8 cellular contexts compared by ENCODE assay signal in the genomic region with DNA sequence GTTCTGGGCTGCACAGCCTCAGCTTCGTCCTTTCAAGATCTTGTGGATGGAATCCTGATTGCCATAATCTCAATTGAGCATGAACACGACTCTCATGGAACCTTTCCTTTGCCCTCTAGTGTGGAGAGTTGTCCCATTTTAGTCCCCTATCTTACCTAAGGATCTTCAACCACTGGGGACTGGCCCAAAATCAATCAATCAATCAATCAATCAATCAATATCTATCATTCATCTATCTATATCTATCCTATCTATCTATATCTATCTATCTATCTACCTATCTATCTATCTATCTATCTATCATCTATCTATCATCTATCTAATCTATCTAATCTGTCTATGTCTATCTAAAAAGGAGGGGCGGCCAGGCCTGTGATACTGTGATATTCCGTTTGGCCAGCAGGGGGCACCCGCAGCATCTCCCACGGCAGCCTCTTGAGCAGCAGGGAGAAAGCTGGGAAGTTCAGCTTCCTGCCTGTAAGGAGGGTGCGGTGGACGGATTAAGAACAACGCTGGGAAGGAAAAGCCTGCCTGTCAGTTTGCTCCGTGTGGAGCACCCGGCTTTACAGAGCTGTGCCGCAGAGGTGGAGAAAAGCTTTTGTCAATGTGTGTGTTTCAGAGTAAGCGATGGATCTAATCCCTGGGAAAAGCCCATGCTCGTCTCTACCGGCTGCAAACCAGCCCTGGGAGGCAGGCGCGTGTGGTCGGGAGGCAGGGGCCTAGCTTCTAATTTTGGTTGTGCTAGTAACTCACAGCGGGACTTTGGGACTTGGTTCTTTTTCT.
DNase-seq lines count a peak whose midpoint lies in the region; ATAC-seq and TF ChIP-seq lines count a peak whose summit lies in the region.

No MANE protein-coding gene starts in this region.

- H3K36me3 Mint-ChIP-seq in activated CD8-positive, alpha-beta T cell treated with anti-CD3 and anti-CD28 coated beads, Interleukin-2, amount 10 ng/mL, durations not matched to agents 7 days and 5 days (ENCODE audit: low read depth): no peaks in the 10 kb centered on the region

- POLR2A ChIA-PET in activated CD8-positive, alpha-beta T cell treated with anti-CD3 and anti-CD28 coated beads, Interleukin-2, amount 10 ng/mL, durations not matched to agents 7 days and 5 days (lab: Charles Lee): no interaction called here

- no peaks in the 10 kb centered on the region for H3K27me3 ChIP-seq in effector memory CD4-positive, alpha-beta T cell (replicated peaks; ENCODE audit: control insufficient read depth, insufficient read depth, low read length, poor library complexity, severe bottlenecking)
- H3K27me3 ChIP-seq in lung (ENCODE audit: control insufficient read depth, insufficient read depth): no peaks in the 10 kb centered on the region

- no peak overlapping the region for H3K4me3 Mint-ChIP-seq in activated CD8-positive, alpha-beta T cell treated with anti-CD3 and anti-CD28 coated beads, Interleukin-2, amount 10 ng/mL, durations not matched to agents 7 days and 5 days

- CTCF ChIA-PET in activated CD8-positive, alpha-beta T cell treated with anti-CD3 and anti-CD28 coated beads, Interleukin-2, amount 10 ng/mL, durations not matched to agents 7 days and 5 days (lab: Charles Lee): interaction anchor here (0.7 to 3.3 kb wide), 30 partner anchors 9 to 352 kb away, joined by 3 to 16 read pairs (median 4); no protein-coding TSS in a partner anchor

- H3K9me3 ChIP-seq in effector memory CD4-positive, alpha-beta T cell (ENCODE audit: control insufficient read depth, low read length): no peaks in the 10 kb centered on the region
- H3K9me3 ChIP-seq in lung (ENCODE audit: control insufficient read depth in 2 of 2, insufficient read depth in 1 of 2, low read length in 1 of 2): peaks cover 0 to 5% of the 10 kb centered on the region in 2 donors

- peak; percentile 81 for TF ChIP-seq CTCF in lung (IDR thresholded peaks at IDR 0.05; ENCODE audit: control extremely low read depth, extremely low read depth)

- no peak overlapping the region for H3K27ac ChIP-seq in effector memory CD4-positive, alpha-beta T cell (ENCODE audit: insufficient read depth, low read length, poor library complexity, severe bottlenecking)
- H3K27ac ChIP-seq in lung (ENCODE audit: low read depth in 1 of 2, low read length in 1 of 2): peak overlapping the region in 1 of 2 donors; percentile 14

- peaks cover 2% of the 10 kb centered on the region for H3K27me3 Mint-ChIP-seq in activated CD8-positive, alpha-beta T cell treated with anti-CD3 and anti-CD28 coated beads, Interleukin-2, amount 10 ng/mL, durations not matched to agents 7 days and 5 days (ENCODE audit: low read depth)

- H3K27ac Mint-ChIP-seq in activated CD8-positive, alpha-beta T cell treated with anti-CD3 and anti-CD28 coated beads, Interleukin-2, amount 10 ng/mL, durations not matched to agents 7 days and 5 days: no peak overlapping the region

- ATAC-seq in GM18858 (IDR thresholded peaks at IDR 0.05; ENCODE audit: unreplicated experiment): peak; percentile 73
- ATAC-seq in HG03108 (IDR thresholded peaks at IDR 0.05; ENCODE audit: unreplicated experiment): peak; percentile 68
- ATAC-seq in activated CD8-positive, alpha-beta T cell treated with anti-CD3 and anti-CD28 coated beads, Interleukin-2, amount 10 ng/mL, durations not matched to agents 7 days and 5 days: peak; percentile 73
- peak; percentile 87 for ATAC-seq in lung (ENCODE audit: insufficient read depth, low FRiP score)

- no peaks in the 10 kb centered on the region for H3K36me3 ChIP-seq in effector memory CD4-positive, alpha-beta T cell (ENCODE audit: control insufficient read depth, insufficient read depth, low read length)
- no peaks in the 10 kb centered on the region for H3K36me3 ChIP-seq in lung (ENCODE audit: control insufficient read depth in 2 of 2, insufficient read depth in 2 of 2, low read length in 2 of 2)

- H3K4me1 ChIP-seq in effector memory CD4-positive, alpha-beta T cell (ENCODE audit: control insufficient read depth, insufficient read depth, low read length, poor library complexity, severe bottlenecking): no peaks in the 10 kb centered on the region
- H3K4me1 ChIP-seq in lung (ENCODE audit: control insufficient read depth in 2 of 2, insufficient read depth in 2 of 2, low read length in 2 of 2): no peaks in the 10 kb centered on the region

- DNase-seq in AG08396 (ENCODE audit: low spot score) (peak; percentile 87), NCI-H446 treated with DMSO at 0.1 percent for 48 hours (lab: John Stamatoyannopoulos, UW) (peak; percentile 65), lung (ENCODE audit: low spot score) (peak; percentile 87)
- DNase-seq in activated CD8-positive, alpha-beta T cell treated with anti-CD3 and anti-CD28 coated beads, Interleukin-2, amount 10 ng/mL, durations not matched to agents 7 days and 5 days: peak; percentile 77
- DNase-seq in effector memory CD4-positive, alpha-beta T cell: peak; percentile 14 to 37 (median 34)
- DNase-seq in stimulated activated CD4-positive, alpha-beta T cell treated with anti-CD3 and anti-CD28 coated beads, TNF-alpha, amount 100 ng/mL, for 4 hours (ENCODE audit: low read depth in 3 of 3): peak; percentile 35 to 51 (median 50)

- no peaks in the 10 kb centered on the region for H3K4me1 Mint-ChIP-seq in activated CD8-positive, alpha-beta T cell treated with anti-CD3 and anti-CD28 coated beads, Interleukin-2, amount 10 ng/mL, durations not matched to agents 7 days and 5 days (ENCODE audit: low read depth)

- no peak overlapping the region for H3K4me3 ChIP-seq in effector memory CD4-positive, alpha-beta T cell (ENCODE audit: insufficient read depth, low read depth, low read length, poor library complexity, severe bottlenecking)
- no peak overlapping the region for H3K4me3 ChIP-seq in lung

- no peaks in the 10 kb centered on the region for H3K9me3 Mint-ChIP-seq in activated CD8-positive, alpha-beta T cell treated with anti-CD3 and anti-CD28 coated beads, Interleukin-2, amount 10 ng/mL, durations not matched to agents 7 days and 5 days (ENCODE audit: insufficient read depth)

- WGBS in lung, 2 donors: 10 to 11% methylated on average over 19 of the region's 19 CpGs

Comparison
In these comparisons a context has a peak if more than half of its experiments do, and no peak if none do; other contexts are left out.
1. DNase-seq: peak in every context shown above with its lines; median percentile 87 in AG08396; 87 in lung; 77 in activated CD8-positive, alpha-beta T cell treated with anti-CD3 and anti-CD28 coated beads, Interleukin-2, amount 10 ng/mL, durations not matched to agents 7 days and 5 days; 65 in NCI-H446 treated with DMSO at 0.1 percent for 48 hours; 50 in stimulated activated CD4-positive, alpha-beta T cell treated with anti-CD3 and anti-CD28 coated beads, TNF-alpha, amount 100 ng/mL, for 4 hours; 34 in effector memory CD4-positive, alpha-beta T cell.